ENCODE assay signal across 8 cellular contexts in the genomic region with DNA sequence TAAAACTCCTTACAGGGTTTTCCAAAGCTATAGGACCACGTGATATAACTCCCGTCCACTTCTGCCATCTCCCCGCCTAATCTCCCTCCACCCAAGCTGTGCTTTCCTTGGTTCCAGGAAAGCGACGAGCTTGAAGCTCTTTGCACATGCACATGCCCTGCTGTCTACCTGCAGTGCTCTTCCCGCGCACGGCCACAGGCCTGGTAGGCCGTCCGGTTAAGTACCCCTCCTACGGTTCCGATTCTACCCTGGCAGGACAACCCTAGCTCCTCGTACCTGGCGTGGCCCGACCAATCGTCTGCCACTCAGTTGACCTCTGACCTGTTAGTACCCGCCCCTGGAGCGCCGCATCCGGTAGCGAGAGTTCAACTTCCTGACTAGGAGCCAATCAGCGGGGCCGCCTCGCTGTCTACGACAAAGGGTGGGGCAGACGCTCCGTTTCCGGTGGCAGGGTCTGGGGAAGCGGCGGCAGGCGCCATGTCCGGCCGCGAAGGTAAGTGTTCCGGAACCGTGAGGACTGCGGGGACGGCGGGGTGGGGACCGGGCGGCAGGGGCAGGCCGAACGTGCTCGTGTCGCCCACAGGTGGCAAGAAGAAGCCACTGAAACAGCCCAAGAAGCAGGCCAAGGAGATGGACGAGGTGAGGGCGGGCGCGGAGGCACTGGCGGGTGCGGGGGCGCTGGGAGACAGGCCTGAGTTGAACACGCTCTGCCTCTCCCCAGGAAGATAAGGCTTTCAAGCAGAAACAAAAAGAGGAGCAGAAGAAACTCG.
DNase-seq lines count a peak whose midpoint lies in the region; ATAC-seq and FAIRE-seq lines count a peak whose summit lies in the region.

Gene CCDC51 (minus strand): TSS at position 300 of the 770 bp plus-strand sequence. CDS start 4,991 bp downstream, outside the sequence.
Gene TMA7 (plus strand): TSS at position 438 of the 770 bp plus-strand sequence. CDS start 40 bp downstream, at position 478.

- no peaks in the 10 kb centered on the region for H3K27me3 Mint-ChIP-seq in effector memory CD8-positive, alpha-beta T cell

- peak within 1 kb of the TSS; percentile 86 to 90 for H3K4me3 Mint-ChIP-seq in effector memory CD8-positive, alpha-beta T cell

- peak; percentile 84 for ATAC-seq in GM21367 (IDR thresholded peaks at IDR 0.05; ENCODE audit: unreplicated experiment)
- peak; percentile 90 for ATAC-seq in effector memory CD8-positive, alpha-beta T cell (replicated peaks)

- H3K27ac Mint-ChIP-seq in effector memory CD8-positive, alpha-beta T cell = peak within 1 kb of the TSS; percentile 93 to 97

- DNase-seq in COR-L47 (lab: John Stamatoyannopoulos, UW) = peak; percentile 90
- DNase-seq in HTR-8/SVneo (ENCODE audit: insufficient read length, low spot score) = peak; percentile 98
- DNase-seq in NOMO-1 treated with dmso at 0.1 percent for 144 hours (lab: John Stamatoyannopoulos, UW; ENCODE audit: unreplicated experiment) = peak; percentile 98
- DNase-seq in activated CD8-positive, alpha-beta memory T cell treated with anti-CD3 and anti-CD28 coated beads for 48 hours (ENCODE audit: low read depth in 2 of 3, low spot score in 2 of 3) = peak; percentile 88 to 96 (median 93)
- DNase-seq in effector memory CD8-positive, alpha-beta T cell = peak; percentile 95 to 97 (median 96)
- peak; percentile 99 for DNase-seq in medulla oblongata (ENCODE audit: extremely low spot score)
- peak; percentile 98 for DNase-seq in stimulated activated CD8-positive, alpha-beta memory T cell treated with anti-CD3 and anti-CD28 coated beads, Interleukin-12 subunit alpha, Interleukin-12 subunit beta, amount 100 ng/mL, for 1 hour (ENCODE audit: low read depth)

- H3K36me3 Mint-ChIP-seq in effector memory CD8-positive, alpha-beta T cell (ENCODE audit: insufficient read depth) = peaks cover 44% of the 10 kb centered on the region

- peaks cover 13 to 24% of the 10 kb centered on the region in 2 donors for H3K4me1 Mint-ChIP-seq in effector memory CD8-positive, alpha-beta T cell (ENCODE audit: low read depth in 2 of 2)

- FAIRE-seq in HTR-8/SVneo (lab: Jason Lieb, UNC) = peak; percentile 95

- H3K9me3 Mint-ChIP-seq in effector memory CD8-positive, alpha-beta T cell = no peaks in the 10 kb centered on the region

Comparison
In these comparisons a context has a peak if more than half of its experiments do, and no peak if none do; other contexts are left out.
1. Peak in every context shown above with its lines: DNase-seq and ATAC-seq.